In the genomic region with DNA sequence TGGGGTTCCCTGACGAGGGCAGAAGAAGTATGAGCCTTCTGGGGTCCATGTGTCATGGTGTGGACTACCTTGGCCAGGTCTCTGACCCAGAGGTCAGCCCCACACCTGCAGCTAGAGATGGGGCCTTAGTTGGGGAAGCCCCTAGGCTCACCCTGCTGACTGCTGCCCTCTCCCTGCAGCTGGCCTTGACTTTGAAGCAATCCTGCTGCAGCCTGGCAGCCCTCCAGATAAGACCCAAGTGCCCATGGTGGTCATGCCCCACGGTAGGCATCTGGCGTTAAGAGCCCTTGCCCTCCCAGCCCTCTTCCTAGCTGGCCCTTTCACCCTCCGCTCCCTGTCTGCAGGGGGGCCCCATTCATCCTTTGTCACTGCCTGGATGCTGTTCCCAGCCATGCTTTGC, we compare ENCODE assay signal across 26 cellular contexts. TPM values are rescaled to one million over a fixed set of nuclear protein-coding genes. Genes with fewer than 3 reads are reported as not detected.
"Had no signal": no experiment of that assay in that cellular context is flagged by ENCODE, and none has a peak within 500 bp of the region (broad histone marks: within the 10 kb centered on the region; RNA-seq: fewer than 3 reads in every experiment).

No MANE protein-coding gene starts in this region.

- H3K27me3 ChIP-seq: suprapubic skin, testis, tibial artery, transverse colon, upper lobe of left lung, upper lobe of right lung, uterus, vagina had no signal

- H3K27ac ChIP-seq: stomach, suprapubic skin, testis, thoracic aorta, tibial artery, tibial nerve, transverse colon, upper lobe of left lung, upper lobe of right lung, uterus, vagina had no signal

- H3K36me3 ChIP-seq: uterus had no signal

- H3K9me3 ChIP-seq: stomach, suprapubic skin, testis, thoracic aorta, tibial artery, tibial nerve, transverse colon, upper lobe of left lung, upper lobe of right lung, uterus, vagina had no signal

- H3K4me3 ChIP-seq: stomach, suprapubic skin, testis, thoracic aorta, tibial artery, tibial nerve, transverse colon, upper lobe of left lung, upper lobe of right lung, uterus, vagina had no signal

- H3K4me1 ChIP-seq: testis, upper lobe of right lung, uterus had no signal

- FAIRE-seq: urothelium cell line had no signal

- DNase-seq: stimulated activated CD4-positive, alpha-beta T cell treated with anti-CD3 and anti-CD28 coated beads, Interleukin-2, amount 100 ng/mL, for 48 hours; stimulated activated CD4-positive, alpha-beta T cell treated with anti-CD3 and anti-CD28 coated beads, Interleukin-4, amount 100 ng/mL, for 1 hour; stimulated activated CD4-positive, alpha-beta T cell treated with anti-CD3 and anti-CD28 coated beads, Interleukin-4, amount 100 ng/mL, for 24 hours; stimulated activated CD4-positive, alpha-beta T cell treated with anti-CD3 and anti-CD28 coated beads, Interleukin-4, amount 100 ng/mL, for 4 hours; stimulated activated CD8-positive, alpha-beta memory T cell treated with anti-CD3 and anti-CD28 coated beads, Interleukin-4, amount 100 ng/mL, for 48 hours; stimulated activated naive B cell treated with anti-CD40 and anti-IgM and Interleukin-4, amounts not matched to agents 10 μg/mL and 1 μg/mL and 100 μg/mL, for 72 hours; stimulated activated naive CD4-positive, alpha-beta T cell; stimulated activated naive CD4-positive, alpha-beta T cell treated with Interleukin-2 at 50 U/mL for 16 hours; stimulated activated naive CD8-positive, alpha-beta T cell treated with anti-CD3 and anti-CD28 coated beads, Interleukin-15, amount 100 ng/mL, for 72 hours; stimulated activated naive CD8-positive, alpha-beta T cell treated with anti-CD3 and anti-CD28 coated beads, Interleukin-15, Interleukin-2, amounts not matched to agents 100 U/mL and 50 U/mL, for 24 hours; stomach; substantia nigra; testis; tibial artery; transverse colon; upper lobe of left lung; upper lobe of right lung; uterus had no signal

- ATAC-seq: stimulated activated effector memory CD8-positive, alpha-beta T cell treated with anti-CD3 and anti-CD28 coated beads, Interleukin-12 subunit alpha, Interleukin-12 subunit beta, amount 100 ng/mL, for 72 hours; stimulated activated naive CD8-positive, alpha-beta T cell treated with anti-CD3 and anti-CD28 coated beads, Interleukin-15, amount 100 ng/mL, for 72 hours; stimulated activated naive CD8-positive, alpha-beta T cell treated with anti-CD3 and anti-CD28 coated beads, Interleukin-15, Interleukin-2, amounts not matched to agents 100 U/mL and 50 U/mL, for 24 hours; upper lobe of right lung had no signal

RNA-seq across cellular contexts. Expression of gene AMIGO3, which starts 37.9 kb away (rescaled TPM):
- total RNA-seq: ureter, urinary bladder, uterus, vagina had no signal
